Comparison of ENCODE assay signal across 27 cellular contexts in the genomic region with DNA sequence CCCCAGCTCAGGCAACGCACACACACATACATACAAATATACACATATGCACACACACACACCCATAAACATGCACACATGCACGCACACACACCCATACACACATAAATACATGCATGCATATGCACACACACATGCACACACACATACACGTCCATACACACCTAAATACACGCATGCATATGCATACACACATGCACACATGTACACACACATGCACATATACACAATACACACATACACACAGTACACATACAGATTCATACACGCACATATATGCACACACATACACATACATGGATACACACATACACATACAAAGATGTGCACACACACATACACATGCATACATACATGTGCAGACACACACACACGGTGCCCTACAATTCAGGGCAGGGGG.
"Had no signal": no experiment of that assay in that cellular context is flagged by ENCODE, and none has a peak within 500 bp of the region (broad histone marks: within the 10 kb centered on the region; RNA-seq: fewer than 3 reads in every experiment).

No MANE protein-coding gene starts in this region.

- H3K4me1 Mint-ChIP-seq: mesothelial cell of epicardium; natural killer cell; nephron progenitor cell; neural progenitor cell; stimulated activated naive B cell treated with anti-CD40 and anti-IgM and Interleukin-4, amounts not matched to agents 10 μg/mL and 1 μg/mL and 100 μg/mL, for 72 hours had no signal

- H3K4me3 ChIP-seq: heart right ventricle, hepatocyte, left ventricle myocardium inferior, lung, neural progenitor cell, ovary, right atrium auricular region, skin epidermis, spleen, stomach, testis, thyroid gland, transverse colon, upper lobe of right lung, uterus had no signal

- DNase-seq: heart right ventricle; islet precursor cell; left ventricle myocardium inferior; mesendoderm; naive B cell; natural killer cell; nephron progenitor cell; ovary; spleen; stimulated activated CD4-positive, alpha-beta T cell treated with anti-CD3 and anti-CD28 coated beads, Interleukin-4, amount 100 ng/mL, for 24 hours; stimulated activated CD8-positive, alpha-beta memory T cell treated with anti-CD3 and anti-CD28 coated beads, Interleukin-4, amount 100 ng/mL, for 48 hours; stimulated activated naive B cell treated with anti-CD40 and anti-IgM and Interleukin-4, amounts not matched to agents 10 μg/mL and 1 μg/mL and 100 μg/mL, for 72 hours; stimulated activated naive CD8-positive, alpha-beta T cell treated with anti-CD3 and anti-CD28 coated beads, Interleukin-15, Interleukin-2, amounts not matched to agents 100 U/mL and 50 U/mL, for 24 hours; stomach; testis; thyroid gland; transverse colon; upper lobe of right lung; uterus had no signal

- H3K9me3 ChIP-seq: ovary, right atrium auricular region, testis, thyroid gland, transverse colon, upper lobe of right lung, uterus had no signal

- H3K36me3 Mint-ChIP-seq: mesothelial cell of epicardium; naive B cell; natural killer cell; neural progenitor cell; stimulated activated naive B cell treated with anti-CD40 and anti-IgM and Interleukin-4, amounts not matched to agents 10 μg/mL and 1 μg/mL and 100 μg/mL, for 72 hours had no signal

- H3K9me3 Mint-ChIP-seq: natural killer cell had no signal

- ATAC-seq: heart right ventricle; sciatic nerve; stimulated activated naive B cell treated with anti-CD40 and anti-IgM and Interleukin-4, amounts not matched to agents 10 μg/mL and 1 μg/mL and 100 μg/mL, for 72 hours; stimulated activated naive CD8-positive, alpha-beta T cell treated with anti-CD3 and anti-CD28 coated beads, Interleukin-15, Interleukin-2, amounts not matched to agents 100 U/mL and 50 U/mL, for 24 hours; upper lobe of right lung had no signal

- H3K9ac ChIP-seq: neural progenitor cell had no signal

- H3K36me3 ChIP-seq: heart right ventricle, left ventricle myocardium inferior, neural progenitor cell, ovary, right atrium auricular region, spleen, stomach, thyroid gland, transverse colon, upper lobe of right lung, uterus had no signal

- H3K27me3 ChIP-seq: hepatocyte, neural progenitor cell, ovary, right atrium auricular region, testis, thyroid gland, transverse colon, uterus had no signal

- H3K79me2 ChIP-seq: hepatocyte had no signal

- H3K27me3 Mint-ChIP-seq: progenitor cell of endocrine pancreas had no signal

- H3K27ac ChIP-seq: heart right ventricle, hepatocyte, left ventricle myocardium inferior, neural progenitor cell, ovary, right atrium auricular region, skin epidermis, spleen, stomach, testis, thyroid gland, transverse colon, upper lobe of right lung, uterus had no signal

- H2AFZ ChIP-seq: hepatocyte, neural progenitor cell had no signal

- H3K27ac Mint-ChIP-seq: mesothelial cell of epicardium; natural killer cell; nephron progenitor cell; neural progenitor cell; progenitor cell of endocrine pancreas; stimulated activated naive B cell treated with anti-CD40 and anti-IgM and Interleukin-4, amounts not matched to agents 10 μg/mL and 1 μg/mL and 100 μg/mL, for 72 hours had no signal

- H3K4me1 ChIP-seq: heart right ventricle, left ventricle myocardium inferior, neural progenitor cell, right atrium auricular region, spleen, stomach, testis, transverse colon, upper lobe of right lung, uterus had no signal

- H3K4me2 ChIP-seq: hepatocyte, neural progenitor cell had no signal

- H3K4me3 Mint-ChIP-seq: mesothelial cell of epicardium; naive B cell; natural killer cell; nephron progenitor cell; neural progenitor cell; stimulated activated naive B cell treated with anti-CD40 and anti-IgM and Interleukin-4, amounts not matched to agents 10 μg/mL and 1 μg/mL and 100 μg/mL, for 72 hours had no signal
